Comparison of ENCODE assay signal across 8 cellular contexts in the genomic region with DNA sequence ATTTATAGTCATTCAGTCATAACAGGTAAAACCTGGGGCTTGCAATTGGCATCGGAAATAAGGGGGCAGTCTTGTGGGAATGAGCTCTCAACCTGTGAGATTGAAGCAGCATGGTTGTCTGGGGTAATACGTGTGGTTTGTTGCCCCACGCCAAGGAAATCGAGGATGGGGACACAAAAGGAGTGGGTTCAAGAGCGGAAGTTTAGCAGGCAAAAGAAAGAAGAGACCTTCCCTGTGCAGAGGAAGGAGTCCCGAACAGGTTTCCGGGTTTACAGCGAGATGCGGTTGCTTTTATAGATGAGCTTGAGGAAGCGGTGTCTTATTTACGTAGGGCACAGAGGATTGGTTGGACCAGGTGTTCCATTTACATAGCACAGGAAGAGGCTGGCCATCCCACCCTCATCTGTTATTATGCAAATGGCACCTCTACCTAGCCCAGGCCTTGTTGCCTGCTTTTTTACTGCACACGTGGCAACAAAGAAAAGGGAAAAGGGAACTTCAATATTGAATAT. TPM values are rescaled to one million over a fixed set of nuclear protein-coding genes. Genes with fewer than 3 reads are reported as not detected.
DNase-seq lines count a peak whose midpoint lies in the region; ATAC-seq, FAIRE-seq and TF ChIP-seq lines count a peak whose summit lies in the region.

No MANE protein-coding gene starts in this region.

- peaks cover 21% of the 10 kb centered on the region for H3K4me1 Mint-ChIP-seq in activated naive CD8-positive, alpha-beta T cell treated with anti-CD3 and anti-CD28 coated beads, Interleukin-2, amount 50 U/mL, for 24 hours

- peak overlapping the region; percentile 83 for H3K27ac Mint-ChIP-seq in activated naive CD8-positive, alpha-beta T cell treated with anti-CD3 and anti-CD28 coated beads, Interleukin-2, amount 50 U/mL, for 24 hours

- no peak for TF ChIP-seq POLR2A in HepG2 (IDR thresholded peaks at IDR 0.05; ENCODE audit: insufficient read depth in 1 of 2, low read depth in 2 of 2, low read length in 2 of 2)

- POLR2A ChIA-PET in HepG2 (lab: Yijun Ruan, JAX): interaction anchor here (1.5 kb wide), 1 partner anchor 42 kb away, joined by 5 read pairs; no protein-coding TSS in a partner anchor

- ATAC-seq in activated naive CD8-positive, alpha-beta T cell treated with anti-CD3 and anti-CD28 coated beads, Interleukin-2, amount 50 U/mL, for 24 hours: peak; percentile 58
- no peak for ATAC-seq in HepG2
- peak; percentile 58 for ATAC-seq in stimulated activated naive CD8-positive, alpha-beta T cell treated with anti-CD3 and anti-CD28 coated beads, Interleukin-15, Interleukin-2, amounts not matched to agents 100 U/mL and 50 U/mL, for 24 hours
- ATAC-seq in HG02759 (IDR thresholded peaks at IDR 0.05; ENCODE audit: unreplicated experiment): no peak
- ATAC-seq in HG02588 (IDR thresholded peaks at IDR 0.05; ENCODE audit: unreplicated experiment): no peak

- no TSS peak for BruUV-seq in HepG2 (replicated peaks; lab: Mats Ljungman, UMichigan)

- TF ChIP-seq CTCF in HepG2 (CRISPR knock-in tag; IDR thresholded peaks at IDR 0.05): no peak

- peak overlapping the region; percentile 75 for H3K4me3 Mint-ChIP-seq in activated naive CD8-positive, alpha-beta T cell treated with anti-CD3 and anti-CD28 coated beads, Interleukin-2, amount 50 U/mL, for 24 hours

- H3K27ac ChIP-seq in KOPT-K1 (ENCODE audit: low read depth, low read length, poor library complexity, severe bottlenecking) (peak overlapping the region; percentile 65), HepG2 (ENCODE audit: extremely low read length, insufficient read depth, low read length) (no peak overlapping the region)

- H3K9me3 ChIP-seq in KOPT-K1 (ENCODE audit: insufficient read depth, low read length, poor library complexity, severe bottlenecking) (peaks cover 12% of the 10 kb centered on the region), HepG2 (ENCODE audit: low read length) (peaks cover 8% of the 10 kb centered on the region)

- CTCF ChIA-PET in HepG2 (lab: Yijun Ruan, JAX; ENCODE audit: low intra/inter-chr PET ratio, low total read pairs): interaction anchor here (3.0 kb wide), 1 partner anchor 162 kb away, joined by 22 read pairs; no protein-coding TSS in a partner anchor

- peak; percentile 85 for DNase-seq in DMS153 treated with DMSO at 0.1 percent for 48 hours (lab: John Stamatoyannopoulos, UW; ENCODE audit: unreplicated experiment)
- peak; percentile 98 for DNase-seq in SKM-1 treated with dmso at 0.1 percent for 144 hours (lab: John Stamatoyannopoulos, UW; ENCODE audit: unreplicated experiment)
- peak; percentile 39 for DNase-seq in activated naive CD8-positive, alpha-beta T cell treated with anti-CD3 and anti-CD28 coated beads, Interleukin-2, amount 50 U/mL, for 24 hours
- DNase-seq in HepG2 (ENCODE audit: low spot score): no peak
- DNase-seq in stimulated activated naive CD8-positive, alpha-beta T cell treated with anti-CD3 and anti-CD28 coated beads, Interleukin-15, Interleukin-2, amounts not matched to agents 100 U/mL and 50 U/mL, for 24 hours: no peak

- H3K4me1 ChIP-seq in HepG2 (ENCODE audit: insufficient read depth, low read length): peaks cover 38% of the 10 kb centered on the region

- peaks cover 3% of the 10 kb centered on the region for H3K36me3 Mint-ChIP-seq in activated naive CD8-positive, alpha-beta T cell treated with anti-CD3 and anti-CD28 coated beads, Interleukin-2, amount 50 U/mL, for 24 hours (ENCODE audit: low read depth)

- FAIRE-seq in HepG2 (lab: Jason Lieb, UNC): no peak

- in situ Hi-C loops in HepG2 (cut with HindIII; ENCODE audit: extremely low pct_ligation_motif_present, low pct_unique_long_range_greater_than_20kb): loop anchor here (5.0 kb wide), 1 partner anchor 165 kb away; no protein-coding TSS in a partner anchor

- H3K79me2 ChIP-seq in HepG2 (ENCODE audit: insufficient read depth, low read length): no peaks in the 10 kb centered on the region

- H3K9me3 Mint-ChIP-seq in activated naive CD8-positive, alpha-beta T cell treated with anti-CD3 and anti-CD28 coated beads, Interleukin-2, amount 50 U/mL, for 24 hours: peaks cover 12% of the 10 kb centered on the region

- H3K4me3 ChIP-seq in HepG2 (replicated peaks in 1 of 3; ENCODE audit: insufficient read depth in 1 of 3, low read depth in 2 of 3, low read length in 3 of 3): peak overlapping the region in 1 of 3 experiments; percentile 41; a peak in 2 of 6 replicates

- no peaks in the 10 kb centered on the region for H3K27me3 ChIP-seq in HepG2 (ENCODE audit: control insufficient read depth in 1 of 2, insufficient read depth in 2 of 2, low read length in 2 of 2)

- no peaks in the 10 kb centered on the region for H3K27me3 Mint-ChIP-seq in activated naive CD8-positive, alpha-beta T cell treated with anti-CD3 and anti-CD28 coated beads, Interleukin-2, amount 50 U/mL, for 24 hours

- peak overlapping the region; percentile 74; the same call in 1 of the 2 replicates for H3K4me2 ChIP-seq in HepG2 (ENCODE audit: low read depth, low read length)

- no peak for TF ChIP-seq EP300 in HepG2 (IDR thresholded peaks at IDR 0.05; ENCODE audit: low read depth in 2 of 2, low read length in 2 of 2)
- TF ChIP-seq EP300 in HepG2 (CRISPR knock-in tag; IDR thresholded peaks at IDR 0.05; ENCODE audit: borderline replicate concordance): no peak

- WGBS in HepG2 (ENCODE audit: low lambda C conversion rate): 91% methylated on average over 12 of the region's 12 CpGs

- no peak for TF ChIP-seq RAD21 in HepG2 (CRISPR knock-in tag; IDR thresholded peaks at IDR 0.05)

- H4K20me1 ChIP-seq in HepG2 (ENCODE audit: insufficient read depth, low read length): no peaks in the 10 kb centered on the region

- peaks cover 18% of the 10 kb centered on the region for H3K36me3 ChIP-seq in KOPT-K1 (ENCODE audit: insufficient read depth, low read length)
- H3K36me3 ChIP-seq in HepG2 (replicated peaks in 1 of 2; ENCODE audit: control insufficient read depth in 1 of 2, insufficient read depth in 2 of 2, low read length in 2 of 2): no peaks in the 10 kb centered on the region

- H3K9ac ChIP-seq in HepG2 (ENCODE audit: insufficient read depth, low read depth, low read length): no peak overlapping the region

- no peak overlapping the region for H2AFZ ChIP-seq in HepG2 (ENCODE audit: low read length)

- intact Hi-C loops in HepG2 (cut with micrococcal nuclease; ENCODE audit: unreplicated experiment): loop anchor here (5.0 kb wide), 1 partner anchor 40 kb away; a partner anchor contains a TSS

TF ChIP-seq in HepG2, 621 proteins besides CTCF, POLR2A, EP300 and RAD21 (continues in another document):
- TF ChIP-seq ZNF724P (CRISPR knock-in tag; IDR thresholded peaks at IDR 0.05; ENCODE audit: borderline replicate concordance): no peak

RNA-seq across cellular contexts. Expression of a gene that starts 37.3 kb away (rescaled TPM):
- 9.3 and 11.2 TPM in 2 replicates for total RNA-seq in HepG2 (2016; rRNA removed; fragmentation: Illumina TruSeq; extraction: Trizol)
- 1.5 and 1.9 TPM in 2 replicates for total RNA-seq in HepG2 (2016; cell fraction: cytosol; rRNA removed; fragmentation: Illumina TruSeq; extraction: Trizol; ENCODE audit: low read depth)
- 9.5 and 10.0 TPM in 2 replicates for total RNA-seq in HepG2 (2016; cell fraction: insoluble cytoplasmic fraction; rRNA removed; fragmentation: Illumina TruSeq; extraction: Trizol)
- total RNA-seq in HepG2 (2016; cell fraction: membrane; rRNA removed; fragmentation: Illumina TruSeq; extraction: Trizol): 7.9 and 9.1 TPM in 2 replicates
- 13.0 and 14.3 TPM in 2 replicates for total RNA-seq in HepG2 (2016; cell fraction: nucleus; rRNA removed; fragmentation: Illumina TruSeq; extraction: Trizol)
- 6.7 and 6.9 TPM in 2 replicates for polyA plus RNA-seq in HepG2 (2011; rRNA removed)
- polyA plus RNA-seq in HepG2 (2011; cell fraction: cytosol; rRNA removed): 4.7 and 8.7 TPM in 2 replicates
- 2.7 and 2.9 TPM in 2 replicates for polyA plus RNA-seq in HepG2 (2011; cell fraction: nucleus; rRNA removed)
- 17.0 and 23.0 TPM in 2 replicates for polyA plus RNA-seq in HepG2 (2012)
- 7.3 and 7.9 TPM in 2 replicates for polyA plus RNA-seq in HepG2 (2016; cell fraction: cytosol; fragmentation: Illumina TruSeq; extraction: Trizol; ENCODE audit: low read depth)
- polyA plus RNA-seq in HepG2 (2016; cell fraction: insoluble cytoplasmic fraction; fragmentation: Illumina TruSeq; extraction: Trizol; ENCODE audit: low read depth): 12.1 and 14.2 TPM in 2 replicates
- polyA plus RNA-seq in HepG2 (2016; cell fraction: membrane; fragmentation: Illumina TruSeq; extraction: Trizol; ENCODE audit: low read depth): 9.1 and 10.7 TPM in 2 replicates
- polyA plus RNA-seq in HepG2 (2016; cell fraction: nucleus; fragmentation: Illumina TruSeq; extraction: Trizol; ENCODE audit: insufficient read depth, low read depth): 14.6 and 15.2 TPM in 2 replicates
- 15.8 and 22.3 TPM in 2 replicates for polyA minus RNA-seq in HepG2 (2011; rRNA and poly(A)+ RNA removed; ENCODE audit: low replicate concordance)
- polyA minus RNA-seq in HepG2 (2011; cell fraction: cytosol; rRNA and poly(A)+ RNA removed): 14.0 and 18.3 TPM in 2 replicates
- 17.0 and 22.1 TPM in 2 replicates for polyA minus RNA-seq in HepG2 (2011; cell fraction: nucleus; rRNA and poly(A)+ RNA removed)

RNA-seq across cellular contexts. Expression of a gene that starts 41.1 kb away (rescaled TPM):
- 50.3 and 61.3 TPM in 2 replicates for total RNA-seq in HepG2 (2016; rRNA removed; fragmentation: Illumina TruSeq; extraction: Trizol)
- 140 and 148 TPM in 2 replicates for total RNA-seq in HepG2 (2016; cell fraction: cytosol; rRNA removed; fragmentation: Illumina TruSeq; extraction: Trizol; ENCODE audit: low read depth)
- total RNA-seq in HepG2 (2016; cell fraction: insoluble cytoplasmic fraction; rRNA removed; fragmentation: Illumina TruSeq; extraction: Trizol): 49.5 and 63.1 TPM in 2 replicates
- 200 and 205 TPM in 2 replicates for total RNA-seq in HepG2 (2016; cell fraction: membrane; rRNA removed; fragmentation: Illumina TruSeq; extraction: Trizol)
- 31.5 and 38.1 TPM in 2 replicates for total RNA-seq in HepG2 (2016; cell fraction: nucleus; rRNA removed; fragmentation: Illumina TruSeq; extraction: Trizol)
- polyA plus RNA-seq in HepG2 (2011; rRNA removed): 107 and 117 TPM in 2 replicates
- 81.1 and 96.5 TPM in 2 replicates for polyA plus RNA-seq in HepG2 (2011; cell fraction: cytosol; rRNA removed)
- 29.9 and 35.2 TPM in 2 replicates for polyA plus RNA-seq in HepG2 (2011; cell fraction: nucleus; rRNA removed)
- polyA plus RNA-seq in HepG2 (2012): 58.6 and 61.4 TPM in 2 replicates
- 168 and 186 TPM in 2 replicates for polyA plus RNA-seq in HepG2 (2016; cell fraction: cytosol; fragmentation: Illumina TruSeq; extraction: Trizol; ENCODE audit: low read depth)
- 61.0 and 68.1 TPM in 2 replicates for polyA plus RNA-seq in HepG2 (2016; cell fraction: insoluble cytoplasmic fraction; fragmentation: Illumina TruSeq; extraction: Trizol; ENCODE audit: low read depth)
- polyA plus RNA-seq in HepG2 (2016; cell fraction: membrane; fragmentation: Illumina TruSeq; extraction: Trizol; ENCODE audit: low read depth): 212 and 216 TPM in 2 replicates
- 64.8 and 65.1 TPM in 2 replicates for polyA plus RNA-seq in HepG2 (2016; cell fraction: nucleus; fragmentation: Illumina TruSeq; extraction: Trizol; ENCODE audit: insufficient read depth, low read depth)
- 86.4 and 152 TPM in 2 replicates for polyA minus RNA-seq in HepG2 (2011; rRNA and poly(A)+ RNA removed; ENCODE audit: low replicate concordance)
- polyA minus RNA-seq in HepG2 (2011; cell fraction: cytosol; rRNA and poly(A)+ RNA removed): 57.1 and 57.5 TPM in 2 replicates
- 23.6 and 27.8 TPM in 2 replicates for polyA minus RNA-seq in HepG2 (2011; cell fraction: nucleus; rRNA and poly(A)+ RNA removed)

Comparison
In these comparisons a context has a peak if more than half of its experiments do, and no peak if none do; other contexts are left out.
1. DNase-seq: peak in DMS153 treated with DMSO at 0.1 percent for 48 hours (single experiment), SKM-1 treated with dmso at 0.1 percent for 144 hours (single experiment) and activated naive CD8-positive, alpha-beta T cell treated with anti-CD3 and anti-CD28 coated beads, Interleukin-2, amount 50 U/mL, for 24 hours (single experiment); none in HepG2 (single experiment) and stimulated activated naive CD8-positive, alpha-beta T cell treated with anti-CD3 and anti-CD28 coated beads, Interleukin-15, Interleukin-2, amounts not matched to agents 100 U/mL and 50 U/mL, for 24 hours (single experiment).
2. ATAC-seq: peak in activated naive CD8-positive, alpha-beta T cell treated with anti-CD3 and anti-CD28 coated beads, Interleukin-2, amount 50 U/mL, for 24 hours (single experiment) and stimulated activated naive CD8-positive, alpha-beta T cell treated with anti-CD3 and anti-CD28 coated beads, Interleukin-15, Interleukin-2, amounts not matched to agents 100 U/mL and 50 U/mL, for 24 hours (single experiment); none in HepG2 (single experiment), HG02759 (single experiment) and HG02588 (single experiment).